Comparison of ENCODE assay signal across 7 cellular contexts in genomic region chr16:84186685-84187437, GRCh38. TPM values are rescaled to one million over a fixed set of nuclear protein-coding genes. Genes with fewer than 3 reads are reported as not detected.
DNase-seq lines count a peak whose midpoint lies in the region; ATAC-seq and TF ChIP-seq lines count a peak whose summit lies in the region.

Gene TAF1C (minus strand): TSS chr16:84187057. CDS start chr16:84184988, 2,069 bp downstream.

- peak within 1 kb of the TSS; percentile 50 for H3K27ac ChIP-seq in hepatocyte

- ATAC-seq in GM18502 (IDR thresholded peaks at IDR 0.05; ENCODE audit: poor library complexity, unreplicated experiment): peak; percentile 96
- peak; percentile 92 for ATAC-seq in HG02970 (IDR thresholded peaks at IDR 0.05; ENCODE audit: low FRiP score, unreplicated experiment)

- H3K36me3 ChIP-seq in hepatocyte (replicated peaks; ENCODE audit: insufficient read depth, low read depth): no peaks in the 10 kb centered on the region

- peak within 1 kb of the TSS; percentile 95 for H3K4me2 ChIP-seq in hepatocyte

- H3K79me2 ChIP-seq in hepatocyte: peaks cover 27% of the 10 kb centered on the region

- H4K20me1 ChIP-seq in hepatocyte (ENCODE audit: insufficient read depth, poor library complexity, severe bottlenecking): no peaks in the 10 kb centered on the region

- DNase-seq in NCI-H2029 treated with DMSO at 0.1 percent for 48 hours (lab: John Stamatoyannopoulos, UW) (peak; percentile 38), T-helper 9 cell (peak; percentile 88), astrocyte of the cerebellum (ENCODE audit: low read depth) (peak; percentile 89), hepatocyte (ENCODE audit: low spot score) (peak; percentile 97), retina (peak; percentile 96)

- in situ Hi-C loops in astrocyte of the cerebellum (cut with HindIII; ENCODE audit: low sequenced_read_pairs): no loop called here

- peaks cover 3% of the 10 kb centered on the region for H3K4me1 ChIP-seq in hepatocyte (ENCODE audit: insufficient read depth)

- no peaks in the 10 kb centered on the region for H3K9me3 ChIP-seq in hepatocyte (ENCODE audit: low read depth)

- no peaks in the 10 kb centered on the region for H3K27me3 ChIP-seq in hepatocyte

- H3K4me3 ChIP-seq in astrocyte of the cerebellum (ENCODE audit: low read depth, low read length): peak within 1 kb of the TSS; percentile 100
- peak within 1 kb of the TSS; percentile 91 for H3K4me3 ChIP-seq in hepatocyte

- peak within 1 kb of the TSS; percentile 96 for H2AFZ ChIP-seq in hepatocyte

- TF ChIP-seq CTCF in astrocyte of the cerebellum (IDR thresholded peaks at IDR 0.05; ENCODE audit: low read depth, low read length, missing control alignments) (peak; percentile 98), hepatocyte (IDR thresholded peaks at IDR 0.05; ENCODE audit: poor library complexity) (peak; percentile 97)

- WGBS in hepatocyte (ENCODE audit: low lambda C conversion rate, missing lambda C conversion rate): 3% methylated on average over 55 of the region's 55 CpGs

- no peaks in the 10 kb centered on the region for H3K9me2 ChIP-seq in hepatocyte (replicated peaks; ENCODE audit: insufficient read depth)

RNA-seq across cellular contexts. Expression of gene TAF1C, which starts in this region (rescaled TPM):
- total RNA-seq in hepatocyte: 30.2 and 32.8 TPM in 2 replicates
- polyA plus RNA-seq in hepatocyte: 39.2 and 58.0 TPM in 2 replicates

Comparison
In these comparisons a context has a peak if more than half of its experiments do, and no peak if none do; other contexts are left out.
1. Peak in every context shown above with its lines: DNase-seq, ATAC-seq, H3K4me3 ChIP-seq and H3K27ac ChIP-seq.
2. DNase-seq: peak in every context shown above with its lines; median percentile 97 in hepatocyte; 96 in retina; 89 in astrocyte of the cerebellum; 88 in T-helper 9 cell; 38 in NCI-H2029 treated with DMSO at 0.1 percent for 48 hours.